11 cellular contexts compared by ENCODE assay signal in the genomic region with DNA sequence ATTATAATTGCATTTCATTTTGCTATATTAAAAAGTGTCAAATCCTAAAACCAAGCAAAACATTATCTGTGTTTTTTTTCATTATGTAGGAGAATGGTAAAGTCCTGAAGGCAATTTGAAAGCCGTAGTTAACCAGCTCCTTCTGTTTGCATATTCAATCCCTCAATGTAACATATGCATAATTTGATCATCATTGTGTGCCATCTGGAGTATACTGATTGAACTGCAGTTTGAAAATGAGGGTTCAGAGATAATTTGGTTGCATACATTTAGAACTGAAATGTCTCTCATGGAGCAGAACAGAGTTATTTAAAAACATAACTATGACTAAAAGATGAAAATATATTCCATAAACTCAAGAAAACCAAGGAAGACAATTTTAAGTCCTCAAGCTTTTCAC.
DNase-seq lines count a peak whose midpoint lies in the region; ATAC-seq and TF ChIP-seq lines count a peak whose summit lies in the region.
"Had no signal": no experiment of that assay in that cellular context is flagged by ENCODE, and none has a peak within 500 bp of the region (broad histone marks: within the 10 kb centered on the region; RNA-seq: fewer than 3 reads in every experiment).

No MANE protein-coding gene starts in this region.

- H3K9me1 ChIP-seq in IMR-90 (ENCODE audit: insufficient read depth, low read length), result no peaks in the 10 kb centered on the region

- H2BK120ac ChIP-seq in IMR-90 (ENCODE audit: low read depth, low read length), result no peak overlapping the region

- H3K9me3 Mint-ChIP-seq in activated CD8-positive, alpha-beta memory T cell treated with anti-CD3 and anti-CD28 coated beads, Interleukin-2, amount 10 ng/mL, durations not matched to agents 7 days and 5 days (ENCODE audit: low read depth), result no peaks in the 10 kb centered on the region

- no peak overlapping the region for H3K9ac ChIP-seq in IMR-90 (ENCODE audit: low read depth, low read length)

- H4K8ac ChIP-seq in IMR-90 (ENCODE audit: low read depth in 2 of 2, low read length in 2 of 2), result no peak overlapping the region

- H2BK20ac ChIP-seq in IMR-90 (ENCODE audit: low read depth, low read length), result no peak overlapping the region

- no peak overlapping the region for H4K91ac ChIP-seq in IMR-90 (ENCODE audit: insufficient read depth, low read depth, low read length)

- H3K4me3 ChIP-seq in IMR-90 (ENCODE audit: insufficient read depth, low read depth, low read length) (no peak overlapping the region), astrocyte of the cerebellum (ENCODE audit: low read depth, low read length) (no peak overlapping the region), osteoblast (ENCODE audit: insufficient read depth, low read length) (no peak overlapping the region)

- H3K4me1 Mint-ChIP-seq in activated CD8-positive, alpha-beta memory T cell treated with anti-CD3 and anti-CD28 coated beads, Interleukin-2, amount 10 ng/mL, durations not matched to agents 7 days and 5 days, result no peaks in the 10 kb centered on the region
- H3K4me1 Mint-ChIP-seq: naive B cell had no signal

- H3K27me3 ChIP-seq in IMR-90 (ENCODE audit: control insufficient read depth, insufficient read depth, low read length) (no peaks in the 10 kb centered on the region), osteoblast (ENCODE audit: insufficient read depth, low read length) (no peaks in the 10 kb centered on the region)

- peak; percentile 28; the same call in 1 of the 2 replicates for TF ChIP-seq RAD21 in IMR-90 (IDR thresholded peaks at IDR 0.05; ENCODE audit: low read length)

- no peak overlapping the region for H4K5ac ChIP-seq in IMR-90 (ENCODE audit: low read depth, low read length)

- TF ChIP-seq POLR2A in IMR-90 (IDR thresholded peaks at IDR 0.05; ENCODE audit: low read depth, low read length), result no peak

- H2AFZ ChIP-seq in IMR-90 (replicated peaks; ENCODE audit: low read length, poor library complexity), result no peak overlapping the region
- no peak overlapping the region for H2AFZ ChIP-seq in osteoblast (ENCODE audit: low read length)

- BruUV-seq in IMR-90 (replicated peaks; lab: Mats Ljungman, UMichigan), result no TSS peak

- no peak overlapping the region for H3K27ac Mint-ChIP-seq in activated CD8-positive, alpha-beta memory T cell treated with anti-CD3 and anti-CD28 coated beads, Interleukin-2, amount 10 ng/mL, durations not matched to agents 7 days and 5 days
- H3K27ac Mint-ChIP-seq: naive B cell had no signal

- H3K4ac ChIP-seq in IMR-90 (ENCODE audit: low read depth, low read length), result no peak overlapping the region

- no peak overlapping the region for H3K18ac ChIP-seq in IMR-90 (ENCODE audit: low read depth, low read length)

- in situ Hi-C loops in IMR-90 (cut with MboI; ENCODE audit: low sequenced_read_pairs), result loop anchor here (10.0 kb wide), 1 partner anchor 1718 kb away; no protein-coding TSS in a partner anchor
- in situ Hi-C loops in astrocyte of the cerebellum (cut with HindIII; ENCODE audit: low sequenced_read_pairs), result no loop called here

- ATAC-seq in GM18519 (IDR thresholded peaks at IDR 0.05; ENCODE audit: low FRiP score, unreplicated experiment) (peak; percentile 60), IMR-90 (ENCODE audit: low read depth) (no peak), GM21526 (IDR thresholded peaks at IDR 0.05; ENCODE audit: low FRiP score, unreplicated experiment) (no peak)
- no peak for ATAC-seq in activated CD8-positive, alpha-beta memory T cell treated with anti-CD3 and anti-CD28 coated beads, Interleukin-2, amount 10 ng/mL, durations not matched to agents 7 days and 5 days
- ATAC-seq: activated T-cell treated with anti-CD3 and anti-CD28 coated beads, Interleukin-2, amount 50 U/mL, for 4 hours had no signal

- CTCF ChIA-PET in IMR-90 (lab: Yijun Ruan, JAX), result no interaction called here
- CTCF ChIA-PET in activated CD8-positive, alpha-beta memory T cell treated with anti-CD3 and anti-CD28 coated beads, Interleukin-2, amount 10 ng/mL, durations not matched to agents 7 days and 5 days (lab: Charles Lee), result no interaction called here

- no peaks in the 10 kb centered on the region for H3K9me3 ChIP-seq in IMR-90 (ENCODE audit: control insufficient read depth, insufficient read depth, low read length)
- H3K9me3 ChIP-seq in osteoblast (ENCODE audit: low read depth, low read length), result no peaks in the 10 kb centered on the region

- H3K4me2 ChIP-seq in IMR-90 (ENCODE audit: low read depth, low read length), result no peak overlapping the region
- no peak overlapping the region for H3K4me2 ChIP-seq in osteoblast (ENCODE audit: insufficient read depth, low read length)

- H3K36me3 ChIP-seq in IMR-90 (ENCODE audit: control insufficient read depth, insufficient read depth, low read length) (no peaks in the 10 kb centered on the region), osteoblast (ENCODE audit: insufficient read depth, low read length) (no peaks in the 10 kb centered on the region)

- H3K23ac ChIP-seq in IMR-90 (ENCODE audit: low read depth, low read length), result no peak overlapping the region

- H3K27ac ChIP-seq in IMR-90 (ENCODE audit: insufficient read depth, low read length) (no peak overlapping the region), osteoblast (ENCODE audit: low read depth, low read length) (no peak overlapping the region)
- H3K27ac ChIP-seq: HL-60 had no signal

- intact Hi-C loops in IMR-90 (cut with micrococcal nuclease), result loop anchor here (1.0 kb wide), 1 partner anchor 1722 kb away; no protein-coding TSS in a partner anchor

- peak; percentile 3 for DNase-seq in IMR-90
- DNase-seq in astrocyte of the cerebellum (ENCODE audit: low read depth), result no peak
- no peak for DNase-seq in osteoblast (ENCODE audit: insufficient read length, low spot score, missing footprints)
- DNase-seq in activated CD8-positive, alpha-beta memory T cell treated with anti-CD3 and anti-CD28 coated beads, Interleukin-2, amount 10 ng/mL, durations not matched to agents 7 days and 5 days, result no peak
- no peak for DNase-seq in stimulated activated naive CD4-positive, alpha-beta T cell treated with Interleukin-2 at 50 U/mL for 16 hours (lab: John Stamatoyannopoulos, UW)
- no peak for DNase-seq in activated CD8-positive, alpha-beta memory T cell treated with anti-CD3 and anti-CD28 coated beads, Interleukin-2, amount 50 U/mL, for 48 hours
- DNase-seq: activated T-cell treated with anti-CD3 and anti-CD28 coated beads, Interleukin-2, amount 50 U/mL, for 4 hours; naive B cell had no signal

- no peaks in the 10 kb centered on the region for H3K36me3 Mint-ChIP-seq in activated CD8-positive, alpha-beta memory T cell treated with anti-CD3 and anti-CD28 coated beads, Interleukin-2, amount 10 ng/mL, durations not matched to agents 7 days and 5 days
- H3K36me3 Mint-ChIP-seq: naive B cell had no signal

- WGBS in IMR-90 (ENCODE audit: extremely low coverage in 2 of 2, insufficient read length in 1 of 2), 2 experiments, result no CpG with 5 or more reads among the region's 1 CpG

- H2AK9ac ChIP-seq in IMR-90 (replicated peaks; ENCODE audit: low read depth, low read length, poor library complexity), result no peak overlapping the region

- H2BK15ac ChIP-seq in IMR-90 (ENCODE audit: low read depth, low read length), result no peak overlapping the region

- H2BK5ac ChIP-seq in IMR-90 (ENCODE audit: low read depth, low read length, poor library complexity, severe bottlenecking), result no peak overlapping the region

- H3K4me1 ChIP-seq in IMR-90 (ENCODE audit: control insufficient read depth, insufficient read depth, low read length) (no peaks in the 10 kb centered on the region), osteoblast (ENCODE audit: insufficient read depth, low read length) (no peaks in the 10 kb centered on the region)

- TF ChIP-seq CTCF in IMR-90 (conservative IDR thresholded peaks at IDR 0.05; ENCODE audit: low read depth, low read length) (peak; percentile 37), astrocyte of the cerebellum (IDR thresholded peaks at IDR 0.05; ENCODE audit: low read depth, low read length, missing control alignments) (peak; percentile 47), osteoblast (IDR thresholded peaks at IDR 0.05; ENCODE audit: extremely low read depth, low read depth, low read length) (peak; percentile 42)

- no peak overlapping the region for H3K4me3 Mint-ChIP-seq in activated CD8-positive, alpha-beta memory T cell treated with anti-CD3 and anti-CD28 coated beads, Interleukin-2, amount 10 ng/mL, durations not matched to agents 7 days and 5 days
- H3K4me3 Mint-ChIP-seq: activated T-cell treated with anti-CD3 and anti-CD28 coated beads, Interleukin-2, amount 50 U/mL, for 4 hours; naive B cell had no signal

- no peak overlapping the region for H3K14ac ChIP-seq in IMR-90 (replicated peaks; ENCODE audit: low read depth, low read length)

- dilution Hi-C loops in IMR-90 (cut with HindIII; ENCODE audit: low sequenced_read_pairs, unreplicated experiment), result no loop called here

- H2AK5ac ChIP-seq in IMR-90 (ENCODE audit: low read depth, low read length), result no peak overlapping the region

- H3K79me1 ChIP-seq in IMR-90 (ENCODE audit: low read depth in 1 of 2, low read length in 2 of 2), result no peaks in the 10 kb centered on the region

- no peak overlapping the region for H3K56ac ChIP-seq in IMR-90 (ENCODE audit: extremely low read depth, insufficient read depth, low read length)

- POLR2A ChIA-PET in IMR-90 (lab: Charles Lee; ENCODE audit: unreplicated experiment), result interaction anchor here (0.6 kb wide), 1 partner anchor 92 kb away, joined by 20 read pairs; no protein-coding TSS in a partner anchor

- H4K20me1 ChIP-seq in IMR-90 (ENCODE audit: insufficient read depth, low read length) (no peaks in the 10 kb centered on the region), osteoblast (ENCODE audit: insufficient read depth, low read length) (no peaks in the 10 kb centered on the region)

- no peaks in the 10 kb centered on the region for H3K79me2 ChIP-seq in osteoblast (ENCODE audit: insufficient read depth, low read length)

- no peaks in the 10 kb centered on the region for H3K27me3 Mint-ChIP-seq in activated CD8-positive, alpha-beta memory T cell treated with anti-CD3 and anti-CD28 coated beads, Interleukin-2, amount 10 ng/mL, durations not matched to agents 7 days and 5 days
- H3K27me3 Mint-ChIP-seq: naive B cell had no signal

TF ChIP-seq in IMR-90, 13 proteins besides CTCF, POLR2A, EP300 and RAD21:
- TF ChIP-seq NFE2L2 (IDR thresholded peaks at IDR 0.05; ENCODE audit: low read depth, low read length) (no peak), MAZ (IDR thresholded peaks at IDR 0.05; ENCODE audit: borderline replicate concordance, low read depth, low read length) (no peak), MXI1 (IDR thresholded peaks at IDR 0.05; ENCODE audit: borderline replicate concordance, low read depth, low read length) (no peak)
- TF ChIP-seq, protein P1, sequence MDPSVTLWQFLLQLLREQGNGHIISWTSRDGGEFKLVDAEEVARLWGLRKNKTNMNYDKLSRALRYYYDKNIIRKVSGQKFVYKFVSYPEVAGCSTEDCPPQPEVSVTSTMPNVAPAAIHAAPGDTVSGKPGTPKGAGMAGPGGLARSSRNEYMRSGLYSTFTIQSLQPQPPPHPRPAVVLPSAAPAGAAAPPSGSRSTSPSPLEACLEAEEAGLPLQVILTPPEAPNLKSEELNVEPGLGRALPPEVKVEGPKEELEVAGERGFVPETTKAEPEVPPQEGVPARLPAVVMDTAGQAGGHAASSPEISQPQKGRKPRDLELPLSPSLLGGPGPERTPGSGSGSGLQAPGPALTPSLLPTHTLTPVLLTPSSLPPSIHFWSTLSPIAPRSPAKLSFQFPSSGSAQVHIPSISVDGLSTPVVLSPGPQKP (IDR thresholded peaks at IDR 0.05; ENCODE audit: borderline replicate concordance, low read depth, low read length), result no peak
